In the genomic region with DNA sequence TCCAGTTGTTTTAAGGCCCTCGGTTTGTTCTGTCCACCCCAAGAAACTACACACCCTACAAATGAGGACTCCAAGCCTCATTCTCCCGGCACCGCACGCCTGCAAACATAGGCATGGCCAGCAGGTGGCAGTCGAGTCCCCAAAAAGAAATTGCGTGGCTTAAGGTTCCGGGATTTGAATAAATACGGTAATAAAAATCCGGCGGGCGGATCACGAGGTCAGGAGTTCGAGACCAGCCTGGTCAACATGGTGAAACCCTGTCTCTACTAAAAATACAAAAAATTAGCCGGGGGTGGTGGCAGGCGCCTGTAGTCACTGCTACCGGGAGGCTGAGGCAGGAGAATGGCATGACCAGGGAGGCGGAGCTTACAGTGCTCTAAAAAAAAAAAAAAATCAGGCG, we compare ENCODE assay signal across 8 cellular contexts. TPM values are rescaled to one million over a fixed set of nuclear protein-coding genes. Genes with fewer than 3 reads are reported as not detected.
DNase-seq lines count a peak whose midpoint lies in the region; ATAC-seq and TF ChIP-seq lines count a peak whose summit lies in the region.

No MANE protein-coding gene starts in this region.

- no peaks in the 10 kb centered on the region for H3K4me1 ChIP-seq in parathyroid adenoma

- ATAC-seq in HG02943 (IDR thresholded peaks at IDR 0.05; ENCODE audit: low read depth, unreplicated experiment) (peak; percentile 57), HG02588 (IDR thresholded peaks at IDR 0.05; ENCODE audit: unreplicated experiment) (no peak)

- no peak overlapping the region for H3K9ac ChIP-seq in parathyroid adenoma

- TF ChIP-seq CTCF in fibroblast of villous mesenchyme (IDR thresholded peaks at IDR 0.05; ENCODE audit: insufficient read depth, low read depth, low read length) (peak; percentile 62), parathyroid adenoma (IDR thresholded peaks at IDR 0.05) (peak; percentile 34), type B pancreatic cell (conservative IDR thresholded peaks at IDR 0.05) (peak; percentile 94)

- no peak overlapping the region for H3K27ac ChIP-seq in parathyroid adenoma

- H3K79me2 ChIP-seq in parathyroid adenoma = no peaks in the 10 kb centered on the region

- H3K27me3 Mint-ChIP-seq in activated T-helper 1 cell treated with anti-CD3 and anti-CD28 coated beads, Interleukin-12 subunit alpha, Interleukin-12 subunit beta, Interleukin-2, Interleukin-4 antibody, amounts not matched to agents 30 ng/mL and 10 ng/mL and 1 ng/mL, durations not matched to agents 14 hours and 24 hours and 36 hours (ENCODE audit: insufficient read depth) = peaks cover 4% of the 10 kb centered on the region
- H3K27me3 Mint-ChIP-seq in type B pancreatic cell = peaks cover 3% of the 10 kb centered on the region

- no peaks in the 10 kb centered on the region for H3K36me3 ChIP-seq in parathyroid adenoma (ENCODE audit: control insufficient read depth, insufficient read depth, low read length)

- no peaks in the 10 kb centered on the region for H3K9me3 ChIP-seq in parathyroid adenoma (ENCODE audit: control insufficient read depth, low read length)

- peak overlapping the region; percentile 78 for H3K27ac Mint-ChIP-seq in activated T-helper 1 cell treated with anti-CD3 and anti-CD28 coated beads, Interleukin-12 subunit alpha, Interleukin-12 subunit beta, Interleukin-2, Interleukin-4 antibody, amounts not matched to agents 30 ng/mL and 10 ng/mL and 1 ng/mL, durations not matched to agents 14 hours and 24 hours and 36 hours
- H3K27ac Mint-ChIP-seq in type B pancreatic cell = peak overlapping the region; percentile 80

- H2AFZ ChIP-seq in parathyroid adenoma = no peak overlapping the region

- intact Hi-C loops in activated T-helper 1 cell treated with anti-CD3 and anti-CD28 coated beads, Interleukin-12 subunit alpha, Interleukin-12 subunit beta, Interleukin-2, Interleukin-4 antibody, amounts not matched to agents 30 ng/mL and 10 ng/mL and 1 ng/mL, durations not matched to agents 14 hours and 24 hours and 36 hours (cut with micrococcal nuclease) = loop anchor here (1.0 to 5.0 kb wide), 3 partner anchors 146 to 330 kb away; a partner anchor contains a TSS

- no peak overlapping the region for H3K4me3 ChIP-seq in fibroblast of villous mesenchyme (ENCODE audit: low read depth, low read length)
- H3K4me3 ChIP-seq in parathyroid adenoma (ENCODE audit: low read depth, low read length) = no peak overlapping the region

- H3K36me3 Mint-ChIP-seq in activated T-helper 1 cell treated with anti-CD3 and anti-CD28 coated beads, Interleukin-12 subunit alpha, Interleukin-12 subunit beta, Interleukin-2, Interleukin-4 antibody, amounts not matched to agents 30 ng/mL and 10 ng/mL and 1 ng/mL, durations not matched to agents 14 hours and 24 hours and 36 hours (ENCODE audit: low read depth) = peaks cover 2% of the 10 kb centered on the region
- peaks cover 3% of the 10 kb centered on the region for H3K36me3 Mint-ChIP-seq in type B pancreatic cell

- H3K4me1 Mint-ChIP-seq in activated T-helper 1 cell treated with anti-CD3 and anti-CD28 coated beads, Interleukin-12 subunit alpha, Interleukin-12 subunit beta, Interleukin-2, Interleukin-4 antibody, amounts not matched to agents 30 ng/mL and 10 ng/mL and 1 ng/mL, durations not matched to agents 14 hours and 24 hours and 36 hours (ENCODE audit: low read depth) = peaks cover 42% of the 10 kb centered on the region
- H3K4me1 Mint-ChIP-seq in type B pancreatic cell (ENCODE audit: unreplicated experiment) = peaks cover 14% of the 10 kb centered on the region

- peak overlapping the region; percentile 64 for H3K4me3 Mint-ChIP-seq in activated T-helper 1 cell treated with anti-CD3 and anti-CD28 coated beads, Interleukin-12 subunit alpha, Interleukin-12 subunit beta, Interleukin-2, Interleukin-4 antibody, amounts not matched to agents 30 ng/mL and 10 ng/mL and 1 ng/mL, durations not matched to agents 14 hours and 24 hours and 36 hours
- H3K4me3 Mint-ChIP-seq in type B pancreatic cell = peak overlapping the region; percentile 76

- H3K9me3 Mint-ChIP-seq in activated T-helper 1 cell treated with anti-CD3 and anti-CD28 coated beads, Interleukin-12 subunit alpha, Interleukin-12 subunit beta, Interleukin-2, Interleukin-4 antibody, amounts not matched to agents 30 ng/mL and 10 ng/mL and 1 ng/mL, durations not matched to agents 14 hours and 24 hours and 36 hours = no peaks in the 10 kb centered on the region
- H3K9me3 Mint-ChIP-seq in type B pancreatic cell = peaks cover 10% of the 10 kb centered on the region

- no peaks in the 10 kb centered on the region for H3K27me3 ChIP-seq in parathyroid adenoma (ENCODE audit: control insufficient read depth, insufficient read depth, low read length)

- H3K4me2 ChIP-seq in parathyroid adenoma (ENCODE audit: low read length) = no peak overlapping the region

- DNase-seq in GF-D8 (lab: John Stamatoyannopoulos, UW) = peak; percentile 27
- peak; percentile 84 for DNase-seq in RPMI8226
- peak; percentile 77 for DNase-seq in activated T-helper 1 cell treated with anti-CD3 and anti-CD28 coated beads, Interleukin-12 subunit alpha, Interleukin-12 subunit beta, Interleukin-2, Interleukin-4 antibody, amounts not matched to agents 30 ng/mL and 10 ng/mL and 1 ng/mL, durations not matched to agents 14 hours and 24 hours and 36 hours (ENCODE audit: low spot score)
- DNase-seq in fibroblast of villous mesenchyme (ENCODE audit: low read depth) = peak; percentile 33
- peak; percentile 85 for DNase-seq in type B pancreatic cell (ENCODE audit: extremely low spot score, unreplicated experiment)

RNA-seq across cellular contexts. Expression of a gene that starts 21.8 kb away (rescaled TPM):
- total RNA-seq in activated T-helper 1 cell treated with anti-CD3 and anti-CD28 coated beads, Interleukin-12 subunit alpha, Interleukin-12 subunit beta, Interleukin-2, Interleukin-4 antibody, amounts not matched to agents 30 ng/mL and 10 ng/mL and 1 ng/mL, durations not matched to agents 14 hours and 24 hours and 36 hours = 0.24 and 0.52 TPM in 2 replicates
- not detected in 2 replicates for total RNA-seq in fibroblast of villous mesenchyme
- total RNA-seq in type B pancreatic cell (ENCODE audit: low replicate concordance) = 5.1 and 6.7 TPM in 2 replicates

RNA-seq across cellular contexts. Expression of a gene that starts 34.4 kb away (rescaled TPM):
- 0.88 and 1.3 TPM in 2 replicates for total RNA-seq in activated T-helper 1 cell treated with anti-CD3 and anti-CD28 coated beads, Interleukin-12 subunit alpha, Interleukin-12 subunit beta, Interleukin-2, Interleukin-4 antibody, amounts not matched to agents 30 ng/mL and 10 ng/mL and 1 ng/mL, durations not matched to agents 14 hours and 24 hours and 36 hours
- total RNA-seq in fibroblast of villous mesenchyme = not detected in 2 replicates
- total RNA-seq in type B pancreatic cell (ENCODE audit: low replicate concordance) = not detected in 2 replicates

Comparison
In these comparisons a context has a peak if more than half of its experiments do, and no peak if none do; other contexts are left out.
1. DNase-seq: peak in every context shown above with its lines; median percentile 85 in type B pancreatic cell; 84 in RPMI8226; 77 in activated T-helper 1 cell treated with anti-CD3 and anti-CD28 coated beads, Interleukin-12 subunit alpha, Interleukin-12 subunit beta, Interleukin-2, Interleukin-4 antibody, amounts not matched to agents 30 ng/mL and 10 ng/mL and 1 ng/mL, durations not matched to agents 14 hours and 24 hours and 36 hours; 33 in fibroblast of villous mesenchyme; 27 in GF-D8.
2. CTCF ChIP-seq: peak in every context shown above with its lines; median percentile 94 in type B pancreatic cell; 62 in fibroblast of villous mesenchyme; 34 in parathyroid adenoma.